9 cellular contexts compared by ENCODE assay signal in the genomic region with DNA sequence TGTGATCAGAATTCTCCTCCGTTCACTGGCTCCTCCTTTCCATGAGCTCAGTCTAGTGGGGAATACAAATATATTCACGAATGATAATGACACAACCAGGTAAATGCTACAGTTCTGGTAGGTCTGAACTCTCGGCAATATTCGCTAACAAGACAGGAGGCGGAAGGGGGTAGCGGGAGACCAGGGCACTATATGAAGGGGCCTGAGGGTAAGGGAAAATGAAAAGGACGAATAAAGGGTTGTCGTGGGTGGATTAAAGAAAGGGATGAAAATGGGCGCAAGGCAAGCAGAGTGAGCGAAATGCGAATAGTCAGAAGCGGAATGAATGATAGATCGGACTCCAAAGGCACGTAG. TPM values are rescaled to one million over a fixed set of nuclear protein-coding genes. Genes with fewer than 3 reads are reported as not detected.
DNase-seq lines count a peak whose midpoint lies in the region; ATAC-seq, FAIRE-seq and TF ChIP-seq lines count a peak whose summit lies in the region.
"Had no signal": no experiment of that assay in that cellular context is flagged by ENCODE, and none has a peak within 500 bp of the region (broad histone marks: within the 10 kb centered on the region; RNA-seq: fewer than 3 reads in every experiment).

No MANE protein-coding gene starts in this region.

- H3K27ac ChIP-seq in SJCRH30 = peak overlapping the region; percentile 70

- no peak for TF ChIP-seq POLR2A in H54 (IDR thresholded peaks at IDR 0.05; ENCODE audit: low read depth, low read length)

- ATAC-seq in HG03354 (IDR thresholded peaks at IDR 0.05; ENCODE audit: poor library complexity, severe bottlenecking, unreplicated experiment) = no peak

- no peaks in the 10 kb centered on the region for H3K36me3 Mint-ChIP-seq in osteocyte (ENCODE audit: unreplicated experiment)

- peak overlapping the region; percentile 86 for H3K4me3 ChIP-seq in SJCRH30

- no peak for TF ChIP-seq CTCF in osteocyte (IDR thresholded peaks at IDR 0.05)

- no peaks in the 10 kb centered on the region for H3K27me3 Mint-ChIP-seq in osteocyte (ENCODE audit: unreplicated experiment)

- H3K36me3 ChIP-seq in SJCRH30 = peaks cover under 1% of the 10 kb centered on the region; the same call in 1 of the 2 replicates

- H3K4me1 Mint-ChIP-seq in osteocyte (ENCODE audit: unreplicated experiment) = peaks cover 16% of the 10 kb centered on the region

- no peaks in the 10 kb centered on the region for H3K9me3 ChIP-seq in SJCRH30 (replicated peaks)

- DNase-seq in GM03348 (ENCODE audit: low spot score) (peak; percentile 5), H54 (ENCODE audit: insufficient read length, low spot score) (peak; percentile 6), SJCRH30 (no peak), fibroblast of peridontal ligament (ENCODE audit: extremely low read depth) (peak; percentile 15), osteocyte (ENCODE audit: extremely low spot score, unreplicated experiment) (no peak), NCI-H774 (lab: John Stamatoyannopoulos, UW) (no peak), hippocampal formation (lab: John Stamatoyannopoulos, UW) (no peak)

- no peaks in the 10 kb centered on the region; the same call in 1 of the 2 replicates for H3K4me1 ChIP-seq in SJCRH30

- FAIRE-seq in H54 (lab: Jason Lieb, UNC) = no peak

- H3K9me3 Mint-ChIP-seq in osteocyte (ENCODE audit: unreplicated experiment) = no peaks in the 10 kb centered on the region

- H3K27me3 ChIP-seq in SJCRH30 = no peaks in the 10 kb centered on the region

- H3K4me3 Mint-ChIP-seq in osteocyte (ENCODE audit: unreplicated experiment) = peak overlapping the region; percentile 90

- H3K27ac Mint-ChIP-seq in osteocyte (ENCODE audit: unreplicated experiment) = peak overlapping the region; percentile 92

RNA-seq across cellular contexts. Expression of a gene that starts 0.7 kb away (rescaled TPM):
- total RNA-seq in SJCRH30 (2014; rRNA removed; shearing (Covaris generic)) = 14.2 and 15.3 TPM in 2 replicates
- total RNA-seq in osteocyte = 8.3 and 9.7 TPM in 2 replicates

RNA-seq across cellular contexts. Expression of a gene that starts 47.1 kb away (rescaled TPM):
- total RNA-seq in SJCRH30 (2014; rRNA removed; shearing (Covaris generic)) = not detected in 2 replicates
- total RNA-seq in osteocyte = not detected in 2 replicates
- total RNA-seq: temporal lobe had no signal

Comparison
In these comparisons a context has a peak if more than half of its experiments do, and no peak if none do; other contexts are left out.
1. DNase-seq: peak in GM03348 (single experiment), H54 (single experiment) and fibroblast of peridontal ligament (single experiment); none in SJCRH30 (0 of 2), osteocyte (single experiment), NCI-H774 (single experiment) and hippocampal formation (0 of 2).